Comparison of ENCODE assay signal across 14 cellular contexts in genomic region chr19:6663236-6664187, GRCh38. TPM values are rescaled to one million over a fixed set of nuclear protein-coding genes. Genes with fewer than 3 reads are reported as not detected.
DNase-seq lines count a peak whose midpoint lies in the region; FAIRE-seq and TF ChIP-seq lines count a peak whose summit lies in the region.
"Had no signal": no experiment of that assay in that cellular context is flagged by ENCODE, and none has a peak within 500 bp of the region (broad histone marks: within the 10 kb centered on the region; RNA-seq: fewer than 3 reads in every experiment).

No MANE protein-coding gene starts in this region.

- POLR2A ChIA-PET in activated CD4-positive, alpha-beta memory T cell treated with anti-CD3 and anti-CD28 coated beads for 36 hours (lab: Charles Lee) = interaction anchor here (0.9 to 1.4 kb wide), 4 partner anchors 8 to 109 kb away, joined by 3 to 6 read pairs (median 3); partner anchors contain the start of genes GPR108 and VAV1

- H3K4me3 Mint-ChIP-seq in CD14-positive monocyte = no peak overlapping the region
- no peak overlapping the region for H3K4me3 Mint-ChIP-seq in activated CD4-positive, alpha-beta memory T cell treated with anti-CD3 and anti-CD28 coated beads for 36 hours

- no peak overlapping the region for H3K27ac Mint-ChIP-seq in CD14-positive monocyte
- no peak overlapping the region for H3K27ac Mint-ChIP-seq in activated CD4-positive, alpha-beta memory T cell treated with anti-CD3 and anti-CD28 coated beads for 36 hours

- CTCF ChIA-PET in activated CD4-positive, alpha-beta memory T cell treated with anti-CD3 and anti-CD28 coated beads for 36 hours (lab: Charles Lee) = interaction anchor here (2.0 kb wide), 1 partner anchor 12 kb away, joined by 5 read pairs; no protein-coding TSS in a partner anchor

- peaks cover 0 to 17% (median 3%) of the 10 kb centered on the region in 7 donors for H3K9me3 Mint-ChIP-seq in CD14-positive monocyte
- H3K9me3 Mint-ChIP-seq in activated CD4-positive, alpha-beta memory T cell treated with anti-CD3 and anti-CD28 coated beads for 36 hours = no peaks in the 10 kb centered on the region

- H3K9me2 ChIP-seq in hepatocyte (replicated peaks; ENCODE audit: insufficient read depth) = no peaks in the 10 kb centered on the region

- peaks cover 11% of the 10 kb centered on the region for H3K27me3 ChIP-seq in hepatocyte
- H3K27me3 ChIP-seq: testis had no signal

- peaks cover 32 to 34% of the 10 kb centered on the region in 2 donors for H3K36me3 Mint-ChIP-seq in CD14-positive monocyte
- H3K36me3 Mint-ChIP-seq in activated CD4-positive, alpha-beta memory T cell treated with anti-CD3 and anti-CD28 coated beads for 36 hours = peaks cover 17% of the 10 kb centered on the region

- no peaks in the 10 kb centered on the region for H3K79me2 ChIP-seq in hepatocyte

- no peaks in the 10 kb centered on the region for H3K9me3 ChIP-seq in hepatocyte (ENCODE audit: low read depth)
- H3K9me3 ChIP-seq: testis had no signal

- DNase-seq in CD14-positive monocyte (ENCODE audit: low spot score) (peak; percentile 83), GM18507 (ENCODE audit: extremely low spot score, insufficient read length, low read depth) (no peak), iris pigment epithelial cell (ENCODE audit: low read depth) (peak; percentile 8), pons (ENCODE audit: low spot score) (no peak), SKM-1 (lab: John Stamatoyannopoulos, UW; ENCODE audit: unreplicated experiment) (no peak), hepatocyte (ENCODE audit: low spot score) (no peak), ureter (ENCODE audit: low spot score) (no peak)
- DNase-seq in activated CD4-positive, alpha-beta memory T cell treated with anti-CD3 and anti-CD28 coated beads for 36 hours = peak; percentile 75
- DNase-seq: cortex of kidney, NCI-H1092 treated with DMSO at 0.1 percent for 48 hours, NCI-H82, testis had no signal

- FAIRE-seq in GM18507 (lab: Jason Lieb, UNC) = peak; percentile 78

- intact Hi-C loops in CD14-positive monocyte (cut with micrococcal nuclease) = loop anchor here in 1 of 2 donors (5.0 kb wide), 1 partner anchor 74 kb away; the partner anchor contains the start of genes GPR108 and TRIP10
- intact Hi-C loops in activated CD4-positive, alpha-beta memory T cell treated with anti-CD3 and anti-CD28 coated beads for 36 hours (cut with micrococcal nuclease) = loop anchor here (1.0 to 5.0 kb wide), 3 partner anchors 9 to 146 kb away; no protein-coding TSS in a partner anchor

- no peaks in the 10 kb centered on the region for H4K20me1 ChIP-seq in hepatocyte (ENCODE audit: insufficient read depth, poor library complexity, severe bottlenecking)

- H3K27me3 Mint-ChIP-seq in CD14-positive monocyte (ENCODE audit: low read depth in 3 of 3) = peaks cover 13 to 41% (median 41%) of the 10 kb centered on the region in 3 donors
- H3K27me3 Mint-ChIP-seq in activated CD4-positive, alpha-beta memory T cell treated with anti-CD3 and anti-CD28 coated beads for 36 hours = no peaks in the 10 kb centered on the region

- no peak overlapping the region for H3K4me3 ChIP-seq in hepatocyte
- H3K4me3 ChIP-seq: testis had no signal

- no peak for TF ChIP-seq CTCF in CD14-positive monocyte (IDR thresholded peaks at IDR 0.05)
- TF ChIP-seq CTCF in hepatocyte (IDR thresholded peaks at IDR 0.05; ENCODE audit: poor library complexity) = no peak

- peaks cover 23% of the 10 kb centered on the region for H3K4me1 Mint-ChIP-seq in CD14-positive monocyte
- H3K4me1 Mint-ChIP-seq in activated CD4-positive, alpha-beta memory T cell treated with anti-CD3 and anti-CD28 coated beads for 36 hours (ENCODE audit: low read depth) = peaks cover 26% of the 10 kb centered on the region

- no peaks in the 10 kb centered on the region for H3K4me1 ChIP-seq in hepatocyte (ENCODE audit: insufficient read depth)
- H3K4me1 ChIP-seq: testis had no signal

- H2AFZ ChIP-seq in hepatocyte = no peak overlapping the region

- WGBS in hepatocyte (ENCODE audit: low lambda C conversion rate, missing lambda C conversion rate) = 80% methylated on average over 11 of the region's 13 CpGs

- H3K27ac ChIP-seq in hepatocyte = no peak overlapping the region
- H3K27ac ChIP-seq: testis had no signal

- no peak overlapping the region for H3K4me2 ChIP-seq in hepatocyte

- no peaks in the 10 kb centered on the region for H3K36me3 ChIP-seq in hepatocyte (replicated peaks; ENCODE audit: insufficient read depth, low read depth)

RNA-seq across cellular contexts. Expression of gene TNFSF14, which starts 6.4 kb away (rescaled TPM):
- polyA plus RNA-seq in CD14-positive monocyte = 1 to 10 TPM in 1 of 2 donors, under 1 TPM in 1; 0.81 to 4.5 TPM
- total RNA-seq in activated CD4-positive, alpha-beta memory T cell treated with anti-CD3 and anti-CD28 coated beads for 36 hours = 10 to 100 TPM; 36.5 to 38.6 TPM
- total RNA-seq in hepatocyte = 1.5 and 4.0 TPM in 2 replicates
- 3.9 and 4.8 TPM in 2 replicates for polyA plus RNA-seq in hepatocyte
- total RNA-seq in ureter = 2.8 TPM
- total RNA-seq: glomerular endothelial cell, osteoblast had no signal

RNA-seq across cellular contexts. Expression of gene C3, which starts 56.9 kb away (rescaled TPM):
- polyA plus RNA-seq in CD14-positive monocyte = 1 to 10 TPM; 2.4 to 3.2 TPM
- 1 to 10 TPM; 1.2 to 2.4 TPM for total RNA-seq in activated CD4-positive, alpha-beta memory T cell treated with anti-CD3 and anti-CD28 coated beads for 36 hours
- total RNA-seq in hepatocyte = 563 and 814 TPM in 2 replicates
- polyA plus RNA-seq in hepatocyte = 493 and 556 TPM in 2 replicates
- 718 TPM for total RNA-seq in ureter

Comparison
In these comparisons a context has a peak if more than half of its experiments do, and no peak if none do; other contexts are left out.
1. DNase-seq: peak in CD14-positive monocyte (single experiment), activated CD4-positive, alpha-beta memory T cell treated with anti-CD3 and anti-CD28 coated beads for 36 hours (single experiment) and iris pigment epithelial cell (single experiment); none in GM18507 (single experiment), pons (single experiment), SKM-1 (single experiment), hepatocyte (single experiment) and ureter (single experiment).
2. RNA of gene C3, which starts 56.9 kb away (total RNA-seq): 718 TPM in ureter (single experiment) and 563 to 814 TPM in hepatocyte; 1.2 to 2.4 TPM in activated CD4-positive, alpha-beta memory T cell treated with anti-CD3 and anti-CD28 coated beads for 36 hours; every median in the first group is over 100 times any median in the second.